28 cellular contexts compared by ENCODE assay signal in the genomic region with DNA sequence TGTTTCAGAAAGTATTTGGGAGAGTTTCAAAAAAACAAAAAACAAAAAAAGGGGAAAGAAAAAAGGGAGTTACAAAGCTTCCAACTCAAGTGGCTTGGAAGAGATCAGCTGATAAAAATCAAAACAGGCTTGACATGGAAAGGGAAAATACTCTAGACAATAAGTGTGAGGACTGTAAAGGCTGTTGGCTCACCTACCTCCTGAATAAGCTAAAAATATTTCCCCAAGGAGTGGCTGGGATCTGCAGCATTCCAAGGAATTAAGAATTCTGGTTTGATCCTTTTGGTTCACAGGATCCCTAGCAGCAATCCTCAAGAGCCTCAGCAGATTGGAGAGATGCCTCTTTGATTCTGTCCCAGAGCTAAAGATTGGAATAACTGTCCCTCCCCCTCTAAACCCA. TPM values are rescaled to one million over a fixed set of nuclear protein-coding genes. Genes with fewer than 3 reads are reported as not detected.
"Had no signal": no experiment of that assay in that cellular context is flagged by ENCODE, and none has a peak within 500 bp of the region (broad histone marks: within the 10 kb centered on the region; RNA-seq: fewer than 3 reads in every experiment).

No MANE protein-coding gene starts in this region.

- H3K27me3 Mint-ChIP-seq: activated CD4-positive, alpha-beta T cell treated with anti-CD3 and anti-CD28 coated beads, Interleukin-2, amount 10 ng/mL, durations not matched to agents 7 days and 5 days; activated CD8-positive, alpha-beta memory T cell treated with anti-CD3 and anti-CD28 coated beads, Interleukin-2, amount 10 ng/mL, durations not matched to agents 7 days and 5 days; activated CD8-positive, alpha-beta T cell treated with anti-CD3 and anti-CD28 coated beads for 36 hours had no signal

- H3K4me3 ChIP-seq: mucosa of descending colon had no signal

- H3K4me3 Mint-ChIP-seq: activated CD4-positive, alpha-beta T cell treated with anti-CD3 and anti-CD28 coated beads, Interleukin-2, amount 10 ng/mL, durations not matched to agents 7 days and 5 days; activated CD8-positive, alpha-beta memory T cell treated with anti-CD3 and anti-CD28 coated beads, Interleukin-2, amount 10 ng/mL, durations not matched to agents 7 days and 5 days; activated CD8-positive, alpha-beta T cell treated with anti-CD3 and anti-CD28 coated beads for 36 hours had no signal

- H3K27me3 ChIP-seq: brain microvascular endothelial cell had no signal

- H3K4me1 Mint-ChIP-seq: activated CD4-positive, alpha-beta T cell treated with anti-CD3 and anti-CD28 coated beads, Interleukin-2, amount 10 ng/mL, durations not matched to agents 7 days and 5 days; activated CD8-positive, alpha-beta memory T cell treated with anti-CD3 and anti-CD28 coated beads, Interleukin-2, amount 10 ng/mL, durations not matched to agents 7 days and 5 days had no signal

- H3K9me3 Mint-ChIP-seq: activated CD4-positive, alpha-beta T cell treated with anti-CD3 and anti-CD28 coated beads, Interleukin-2, amount 10 ng/mL, durations not matched to agents 7 days and 5 days; activated CD8-positive, alpha-beta T cell treated with anti-CD3 and anti-CD28 coated beads for 36 hours had no signal

- ATAC-seq: activated CD4-positive, CD25-positive, alpha-beta regulatory T cell treated with anti-CD3 and anti-CD28 coated beads, Interleukin-2, amount 50 U/mL, for 24 hours; activated CD8-positive, alpha-beta memory T cell treated with anti-CD3 and anti-CD28 coated beads, Interleukin-2, amount 10 ng/mL, durations not matched to agents 7 days and 5 days; activated CD8-positive, alpha-beta T cell treated with anti-CD3 and anti-CD28 coated beads for 36 hours; left ventricle myocardium superior; mucosa of descending colon; stimulated activated naive CD8-positive, alpha-beta T cell treated with anti-CD3 and anti-CD28 coated beads, Interleukin-15, Interleukin-2, amounts not matched to agents 100 U/mL and 50 U/mL, for 24 hours had no signal

- H3K9me3 ChIP-seq: mucosa of descending colon, SK-N-SH had no signal

- DNase-seq: activated CD4-positive, alpha-beta T cell treated with anti-CD3 and anti-CD28 coated beads, Interleukin-2, amount 10 ng/mL, durations not matched to agents 7 days and 5 days; activated CD8-positive, alpha-beta memory T cell treated with anti-CD3 and anti-CD28 coated beads, Interleukin-2, amount 10 ng/mL, durations not matched to agents 7 days and 5 days; activated CD8-positive, alpha-beta T cell treated with anti-CD3 and anti-CD28 coated beads for 36 hours; activated gamma-delta T cell; activated naive CD4-positive, alpha-beta T cell treated with anti-CD3 and anti-CD28 coated beads, Interleukin-2, amount 50 U/mL, for 16 hours; activated T-cell treated with anti-CD3 and anti-CD28 coated beads for 4 hours; brain microvascular endothelial cell; caudate nucleus; dermis blood vessel endothelial cell; effector CD8-positive, alpha-beta T cell; foreskin melanocyte; hypothalamus; left ventricle myocardium superior; mammary epithelial cell; mucosa of descending colon; retina; SK-N-SH; stimulated activated CD4-positive, alpha-beta T cell treated with anti-CD3 and anti-CD28 coated beads, Interleukin-4, amount 100 ng/mL, for 24 hours; stimulated activated naive CD8-positive, alpha-beta T cell treated with anti-CD3 and anti-CD28 coated beads, Interleukin-15, Interleukin-2, amounts not matched to agents 100 U/mL and 50 U/mL, for 24 hours had no signal

- H3K27ac Mint-ChIP-seq: activated CD4-positive, alpha-beta T cell treated with anti-CD3 and anti-CD28 coated beads, Interleukin-2, amount 10 ng/mL, durations not matched to agents 7 days and 5 days; activated CD8-positive, alpha-beta memory T cell treated with anti-CD3 and anti-CD28 coated beads, Interleukin-2, amount 10 ng/mL, durations not matched to agents 7 days and 5 days; activated CD8-positive, alpha-beta T cell treated with anti-CD3 and anti-CD28 coated beads for 36 hours had no signal

- H3K36me3 ChIP-seq: brain microvascular endothelial cell had no signal

RNA-seq across cellular contexts. Expression of a gene that starts 48.5 kb away (rescaled TPM):
- total RNA-seq: activated CD8-positive, alpha-beta memory T cell treated with anti-CD3 and anti-CD28 coated beads, Interleukin-2, amount 10 ng/mL, durations not matched to agents 7 days and 5 days; activated CD8-positive, alpha-beta T cell treated with anti-CD3 and anti-CD28 coated beads for 36 hours; aorta; dermis blood vessel endothelial cell; left ventricle myocardium superior; mammary epithelial cell; mucosa of descending colon; osteoblast; posterior vena cava; subcutaneous adipose tissue; T-helper 2 cell treated with Interferon-gamma antibody and Interleukin-4, amounts not matched to agents 100 ng/mL and 5 ng/mL, for 36 hours; ureter had no signal
- polyA plus RNA-seq: adipose tissue, aorta, esophagus, mammary epithelial cell, SK-N-SH had no signal
